ENCODE assay signal across 1 cellular context in the genomic region with DNA sequence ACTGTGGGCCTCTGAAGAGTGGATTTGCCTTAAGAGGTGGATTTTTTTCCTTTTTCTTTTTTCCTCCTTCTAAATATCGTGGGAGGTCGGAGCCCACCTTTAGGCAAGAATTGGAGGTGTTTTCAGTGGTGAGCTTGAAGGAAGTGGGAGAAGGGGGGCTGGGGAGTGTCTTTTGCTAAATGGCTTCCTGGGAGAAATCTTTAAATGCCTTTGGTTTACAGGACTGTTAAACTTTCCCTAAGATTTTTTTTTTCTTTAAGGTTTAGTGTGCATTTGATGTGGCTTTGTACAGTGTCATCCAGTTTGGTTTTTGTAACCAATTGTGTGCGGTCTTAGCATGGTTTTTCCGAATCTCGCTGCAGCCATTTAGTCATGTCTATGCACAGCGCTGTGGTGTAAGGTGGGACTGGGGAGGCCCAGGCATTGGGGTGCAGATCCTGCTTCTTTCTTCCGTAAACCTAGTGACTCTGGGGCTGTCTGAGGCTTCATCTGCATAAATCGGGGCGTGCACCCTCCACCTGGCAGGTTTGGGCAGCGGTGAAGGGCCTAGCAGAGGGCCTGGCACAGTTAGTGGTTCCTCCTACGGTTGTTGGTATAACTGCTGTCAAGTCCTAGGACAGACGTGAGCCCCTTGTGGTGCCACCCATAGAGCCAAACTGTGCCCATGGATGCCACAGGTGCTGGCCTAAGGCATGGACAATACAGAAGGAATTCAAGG.
TF ChIP-seq lines count a peak whose summit lies in the region.

No MANE protein-coding gene starts in this region.

TF ChIP-seq in WTC11, 78 proteins besides CTCF, POLR2A, EP300 and RAD21:
- TF ChIP-seq, protein P1, sequence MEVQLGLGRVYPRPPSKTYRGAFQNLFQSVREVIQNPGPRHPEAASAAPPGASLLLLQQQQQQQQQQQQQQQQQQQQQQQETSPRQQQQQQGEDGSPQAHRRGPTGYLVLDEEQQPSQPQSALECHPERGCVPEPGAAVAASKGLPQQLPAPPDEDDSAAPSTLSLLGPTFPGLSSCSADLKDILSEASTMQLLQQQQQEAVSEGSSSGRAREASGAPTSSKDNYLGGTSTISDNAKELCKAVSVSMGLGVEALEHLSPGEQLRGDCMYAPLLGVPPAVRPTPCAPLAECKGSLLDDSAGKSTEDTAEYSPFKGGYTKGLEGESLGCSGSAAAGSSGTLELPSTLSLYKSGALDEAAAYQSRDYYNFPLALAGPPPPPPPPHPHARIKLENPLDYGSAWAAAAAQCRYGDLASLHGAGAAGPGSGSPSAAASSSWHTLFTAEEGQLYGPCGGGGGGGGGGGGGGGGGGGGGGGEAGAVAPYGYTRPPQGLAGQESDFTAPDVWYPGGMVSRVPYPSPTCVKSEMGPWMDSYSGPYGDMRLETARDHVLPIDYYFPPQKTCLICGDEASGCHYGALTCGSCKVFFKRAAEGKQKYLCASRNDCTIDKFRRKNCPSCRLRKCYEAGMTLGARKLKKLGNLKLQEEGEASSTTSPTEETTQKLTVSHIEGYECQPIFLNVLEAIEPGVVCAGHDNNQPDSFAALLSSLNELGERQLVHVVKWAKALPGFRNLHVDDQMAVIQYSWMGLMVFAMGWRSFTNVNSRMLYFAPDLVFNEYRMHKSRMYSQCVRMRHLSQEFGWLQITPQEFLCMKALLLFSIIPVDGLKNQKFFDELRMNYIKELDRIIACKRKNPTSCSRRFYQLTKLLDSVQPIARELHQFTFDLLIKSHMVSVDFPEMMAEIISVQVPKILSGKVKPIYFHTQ (CRISPR knock-in tag; IDR thresholded peaks at IDR 0.05): 0 out of 2 replicates have a peak, but pooled peaks have one; percentile 30
- TF ChIP-seq TEAD1 (CRISPR knock-in tag; IDR thresholded peaks at IDR 0.05) (0 out of 2 replicates have a peak, but pooled peaks have one; percentile 15), ZNF263 (CRISPR knock-in tag; IDR thresholded peaks at IDR 0.05; ENCODE audit: low read depth) (no peak)
